24 cellular contexts compared by ENCODE assay signal in the genomic region with DNA sequence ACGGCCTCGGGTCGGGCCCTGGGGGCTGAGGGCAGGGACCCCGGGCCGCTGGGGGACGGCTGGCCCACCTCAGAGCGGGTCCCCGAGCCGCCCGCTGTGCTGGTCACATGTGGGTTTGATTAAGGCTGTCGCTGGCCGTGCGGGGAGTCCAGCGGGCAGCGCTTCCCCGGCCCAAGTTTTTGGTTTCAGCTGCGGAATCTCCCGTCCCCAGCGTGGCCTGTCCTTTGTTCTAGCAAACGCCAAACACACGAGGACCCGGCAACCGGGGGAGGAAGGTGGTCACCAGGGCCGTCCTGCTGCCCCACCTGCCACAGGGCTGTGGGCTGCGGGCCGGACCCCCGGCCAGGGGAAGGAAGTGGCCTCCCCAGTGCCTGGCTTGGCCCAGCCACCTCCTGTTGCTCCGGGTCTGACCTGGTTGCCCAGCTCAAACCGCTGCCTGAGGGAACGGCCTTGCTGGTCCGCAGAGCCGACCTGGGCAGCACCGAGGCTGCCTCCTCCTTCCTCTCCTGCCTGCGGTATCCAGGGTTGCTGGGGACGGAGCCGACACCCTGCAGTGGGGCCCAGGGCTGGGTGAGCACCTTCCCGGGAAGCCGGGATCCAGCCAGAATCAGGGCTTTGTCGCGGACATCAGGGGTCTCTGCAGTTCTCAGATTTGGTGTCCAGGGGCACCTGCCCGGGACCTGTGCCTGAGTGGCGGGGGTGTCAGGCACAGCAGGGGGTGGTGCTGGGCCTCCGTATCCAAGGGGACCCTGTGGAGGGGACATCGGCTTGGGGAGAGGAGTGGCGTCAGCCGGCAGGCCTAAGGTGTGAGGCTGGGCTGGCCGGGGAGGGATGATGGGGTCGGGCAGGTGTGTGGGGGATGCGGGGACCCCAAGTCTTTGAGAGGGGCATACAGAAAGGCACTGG. TPM values are rescaled to one million over a fixed set of nuclear protein-coding genes. Genes with fewer than 3 reads are reported as not detected.
DNase-seq lines count a peak whose midpoint lies in the region; ATAC-seq, FAIRE-seq and TF ChIP-seq lines count a peak whose summit lies in the region.
"Had no signal": no experiment of that assay in that cellular context is flagged by ENCODE, and none has a peak within 500 bp of the region (broad histone marks: within the 10 kb centered on the region; RNA-seq: fewer than 3 reads in every experiment).

No MANE protein-coding gene starts in this region.

- H3K27me3 Mint-ChIP-seq in HFFc6 (ENCODE audit: insufficient read depth) = peaks cover 26% of the 10 kb centered on the region

- peak overlapping the region; percentile 71 for H3K9ac ChIP-seq in HepG2 (ENCODE audit: insufficient read depth, low read depth, low read length)
- peak overlapping the region; percentile 14 to 81 for H3K9ac ChIP-seq in mucosa of rectum (ENCODE audit: low read depth in 1 of 2, low read length in 2 of 2)

- H3K36me3 ChIP-seq in HepG2 (replicated peaks in 1 of 2; ENCODE audit: control insufficient read depth in 1 of 2, insufficient read depth in 2 of 2, low read length in 2 of 2) (peaks cover 0 to 3% of the 10 kb centered on the region in 2 experiments; a peak in 1 of 5 replicates), right lobe of liver (no peaks in the 10 kb centered on the region), mucosa of rectum (ENCODE audit: control insufficient read depth in 2 of 2, insufficient read depth in 2 of 2, low read length in 2 of 2) (no peaks in the 10 kb centered on the region)
- H3K36me3 ChIP-seq: thyroid gland had no signal

- no peaks in the 10 kb centered on the region for H4K20me1 ChIP-seq in HepG2 (ENCODE audit: insufficient read depth, low read length)

- CTCF ChIA-PET in HepG2 (lab: Yijun Ruan, JAX; ENCODE audit: low intra/inter-chr PET ratio, low total read pairs) = no interaction called here

- H3K36me3 Mint-ChIP-seq in HFFc6 (ENCODE audit: low read depth) = no peaks in the 10 kb centered on the region
- H3K36me3 Mint-ChIP-seq: activated CD8-positive, alpha-beta memory T cell treated with anti-CD3 and anti-CD28 coated beads, Interleukin-2, amount 10 ng/mL, durations not matched to agents 7 days and 5 days; CD4-positive, alpha-beta memory T cell; naive B cell; stimulated activated effector memory CD8-positive, alpha-beta T cell treated with anti-CD3 and anti-CD28 coated beads, Interleukin-12 subunit alpha, Interleukin-12 subunit beta, amount 100 ng/mL, for 72 hours had no signal

- no peak overlapping the region for H3K4me3 Mint-ChIP-seq in HFFc6
- H3K4me3 Mint-ChIP-seq: activated CD8-positive, alpha-beta memory T cell treated with anti-CD3 and anti-CD28 coated beads, Interleukin-2, amount 10 ng/mL, durations not matched to agents 7 days and 5 days; CD4-positive, alpha-beta memory T cell; central memory CD8-positive, alpha-beta T cell; effector memory CD8-positive, alpha-beta T cell; stimulated activated effector memory CD8-positive, alpha-beta T cell treated with anti-CD3 and anti-CD28 coated beads, Interleukin-12 subunit alpha, Interleukin-12 subunit beta, amount 100 ng/mL, for 72 hours had no signal

- POLR2A ChIA-PET in HepG2 (lab: Yijun Ruan, JAX) = interaction anchor here (1.4 to 1.7 kb wide), 2 partner anchors 13 to 16 kb away, joined by 4 read pairs; a partner anchor contains a TSS

- DNase-seq in HepG2 (ENCODE audit: low spot score) (no peak), right lobe of liver (no peak), iPS-NIHi11 (ENCODE audit: low spot score) (no peak), dermis blood vessel endothelial cell (no peak), HFFc6 (no peak), NCI-H187 treated with DMSO at 0.1 percent for 48 hours (lab: John Stamatoyannopoulos, UW) (no peak)
- DNase-seq: ACHN; activated CD8-positive, alpha-beta memory T cell treated with anti-CD3 and anti-CD28 coated beads, Interleukin-2, amount 10 ng/mL, durations not matched to agents 7 days and 5 days; activated effector memory CD4-positive, alpha-beta T cell treated with Interleukin-2 at 50 U/mL for 16 hours; CD4-positive, alpha-beta memory T cell; effector memory CD8-positive, alpha-beta T cell; naive B cell; PC-9; stimulated activated CD4-positive, alpha-beta T cell treated with anti-CD3 and anti-CD28 coated beads, Interleukin-15, amount 100 ng/mL, for 24 hours; T1000; thyroid gland had no signal

- H3K4me3 ChIP-seq in HepG2 (replicated peaks in 1 of 3; ENCODE audit: insufficient read depth in 1 of 3, low read depth in 2 of 3, low read length in 3 of 3) = peak overlapping the region; percentile 75 to 89 (median 82); a peak in 5 of 6 replicates
- H3K4me3 ChIP-seq in right lobe of liver = no peak overlapping the region
- peak overlapping the region; percentile 7 to 72 for H3K4me3 ChIP-seq in mucosa of rectum (ENCODE audit: low read length in 2 of 2)
- H3K4me3 ChIP-seq: lung, PC-9, SK-N-MC, thyroid gland had no signal

- intact Hi-C loops in HepG2 (cut with micrococcal nuclease; ENCODE audit: unreplicated experiment) (no loop called here), right lobe of liver (cut with DNase I) (loop anchor here in 1 of 2 donors (10.0 kb wide), 2 partner anchors 107 to 217 kb away; no protein-coding TSS in a partner anchor)

- H3K4me1 Mint-ChIP-seq in HFFc6 (ENCODE audit: low read depth) = no peaks in the 10 kb centered on the region

- no TSS peak for BruUV-seq in HepG2 (replicated peaks; lab: Mats Ljungman, UMichigan)

- H2AFZ ChIP-seq in HepG2 (ENCODE audit: low read length) = no peak overlapping the region
- H2AFZ ChIP-seq: PC-9 had no signal

- H3K4me1 ChIP-seq in HepG2 (ENCODE audit: insufficient read depth, low read length) (peaks cover 84% of the 10 kb centered on the region), right lobe of liver (peaks cover 0 to 41% (median 15%) of the 10 kb centered on the region in 4 donors), mucosa of rectum (ENCODE audit: control insufficient read depth in 2 of 2, insufficient read depth in 2 of 2, low read length in 2 of 2) (peaks cover 45 to 64% of the 10 kb centered on the region in 2 donors)
- H3K4me1 ChIP-seq: thyroid gland had no signal

- H3K27ac ChIP-seq in HepG2 (ENCODE audit: extremely low read length, insufficient read depth, low read length) (peak overlapping the region; percentile 12), right lobe of liver (no peak overlapping the region), mucosa of rectum (ENCODE audit: low read depth in 2 of 2, low read length in 2 of 2) (peak overlapping the region; percentile 23 to 44)
- H3K27ac ChIP-seq: PC-9, SK-N-MC, thyroid gland had no signal

- no peaks in the 10 kb centered on the region for H3K9me3 Mint-ChIP-seq in HFFc6
- H3K9me3 Mint-ChIP-seq: CD4-positive, alpha-beta memory T cell; central memory CD8-positive, alpha-beta T cell; effector memory CD8-positive, alpha-beta T cell; naive B cell; stimulated activated effector memory CD8-positive, alpha-beta T cell treated with anti-CD3 and anti-CD28 coated beads, Interleukin-12 subunit alpha, Interleukin-12 subunit beta, amount 100 ng/mL, for 72 hours had no signal

- H3K27me3 ChIP-seq in HepG2 (ENCODE audit: control insufficient read depth in 1 of 2, insufficient read depth in 2 of 2, low read length in 2 of 2) = no peaks in the 10 kb centered on the region; a peak in 1 of 5 replicates
- no peaks in the 10 kb centered on the region for H3K27me3 ChIP-seq in right lobe of liver
- H3K27me3 ChIP-seq in mucosa of rectum (ENCODE audit: control insufficient read depth in 2 of 2, insufficient read depth in 2 of 2, low read length in 2 of 2) = peaks cover 4 to 13% of the 10 kb centered on the region in 2 donors
- H3K27me3 ChIP-seq: thyroid gland had no signal

- H3K27ac Mint-ChIP-seq in HFFc6 = no peak overlapping the region
- H3K27ac Mint-ChIP-seq: activated CD8-positive, alpha-beta memory T cell treated with anti-CD3 and anti-CD28 coated beads, Interleukin-2, amount 10 ng/mL, durations not matched to agents 7 days and 5 days; CD4-positive, alpha-beta memory T cell; effector memory CD8-positive, alpha-beta T cell; naive B cell; stimulated activated effector memory CD8-positive, alpha-beta T cell treated with anti-CD3 and anti-CD28 coated beads, Interleukin-12 subunit alpha, Interleukin-12 subunit beta, amount 100 ng/mL, for 72 hours had no signal

- in situ Hi-C loops in HepG2 (cut with HindIII; ENCODE audit: extremely low pct_ligation_motif_present, low pct_unique_long_range_greater_than_20kb) = no loop called here

- TF ChIP-seq POLR2A in HepG2 (IDR thresholded peaks at IDR 0.05; ENCODE audit: insufficient read depth in 1 of 2, low read depth in 2 of 2, low read length in 2 of 2) (0 out of 4 replicates have a peak, but pooled peaks of 1 of the 2 experiments have one; percentile 11), right lobe of liver (IDR thresholded peaks at IDR 0.05) (no peak)

- no peak for FAIRE-seq in HepG2 (lab: Jason Lieb, UNC)
- FAIRE-seq: GM18507 had no signal

- ATAC-seq in HepG2 (no peak), right lobe of liver (no peak), SK-N-SH treated with all-trans-retinoic acid at 6 μM for 48 hours (peak; percentile 42)
- ATAC-seq: activated CD8-positive, alpha-beta memory T cell treated with anti-CD3 and anti-CD28 coated beads, Interleukin-2, amount 10 ng/mL, durations not matched to agents 7 days and 5 days; effector memory CD8-positive, alpha-beta T cell; stimulated activated effector memory CD8-positive, alpha-beta T cell treated with anti-CD3 and anti-CD28 coated beads, Interleukin-12 subunit alpha, Interleukin-12 subunit beta, amount 100 ng/mL, for 72 hours had no signal

- 70% methylated on average over 10 of the region's 49 CpGs for WGBS in HepG2 (ENCODE audit: low lambda C conversion rate)
- WGBS in right lobe of liver (ENCODE audit: insufficient coverage, low coverage, low lambda C conversion rate, missing lambda C conversion rate) = 31% methylated on average over 9 of the region's 49 CpGs

- no peaks in the 10 kb centered on the region for H3K9me3 ChIP-seq in HepG2 (ENCODE audit: low read length)
- no peaks in the 10 kb centered on the region for H3K9me3 ChIP-seq in right lobe of liver
- H3K9me3 ChIP-seq in mucosa of rectum (ENCODE audit: control insufficient read depth in 2 of 2, low read length in 2 of 2) = no peaks in the 10 kb centered on the region
- H3K9me3 ChIP-seq: thyroid gland had no signal

- TF ChIP-seq EP300 in HepG2 (IDR thresholded peaks at IDR 0.05; ENCODE audit: low read depth in 2 of 2, low read length in 2 of 2) (no peak), HepG2 (CRISPR knock-in tag; IDR thresholded peaks at IDR 0.05; ENCODE audit: borderline replicate concordance) (no peak)

- peak overlapping the region; percentile 81 for H3K4me2 ChIP-seq in HepG2 (ENCODE audit: low read depth, low read length)
- H3K4me2 ChIP-seq: PC-9 had no signal

- no peak for TF ChIP-seq CTCF in HepG2 (CRISPR knock-in tag; IDR thresholded peaks at IDR 0.05)
- TF ChIP-seq CTCF in right lobe of liver (IDR thresholded peaks at IDR 0.05) = no peak
- no peak for TF ChIP-seq CTCF in HFFc6 (IDR thresholded peaks at IDR 0.05)

- peaks cover 45% of the 10 kb centered on the region for H3K79me2 ChIP-seq in HepG2 (ENCODE audit: insufficient read depth, low read length)

- TF ChIP-seq RAD21 in HepG2 (CRISPR knock-in tag; IDR thresholded peaks at IDR 0.05) = 0 out of 2 replicates have a peak, but pooled peaks have one; percentile 10

RNA-seq across cellular contexts. Expression of a gene that starts 2.2 kb away (rescaled TPM):
- total RNA-seq in HepG2 (2016; rRNA removed; fragmentation: Illumina TruSeq; extraction: Trizol) = 4.3 and 9.9 TPM in 2 replicates
- total RNA-seq in HepG2 (2016; cell fraction: cytosol; rRNA removed; fragmentation: Illumina TruSeq; extraction: Trizol; ENCODE audit: low read depth) = 15.0 and 18.4 TPM in 2 replicates
- total RNA-seq in HepG2 (2016; cell fraction: insoluble cytoplasmic fraction; rRNA removed; fragmentation: Illumina TruSeq; extraction: Trizol) = 5.2 and 11.1 TPM in 2 replicates
- total RNA-seq in HepG2 (2016; cell fraction: membrane; rRNA removed; fragmentation: Illumina TruSeq; extraction: Trizol) = 27.1 and 33.2 TPM in 2 replicates
- total RNA-seq in HepG2 (2016; cell fraction: nucleus; rRNA removed; fragmentation: Illumina TruSeq; extraction: Trizol) = 3.7 and 6.5 TPM in 2 replicates
- polyA plus RNA-seq in HepG2 (2011; rRNA removed) = 6.0 and 11.1 TPM in 2 replicates
- 7.3 and 14.1 TPM in 2 replicates for polyA plus RNA-seq in HepG2 (2011; cell fraction: cytosol; rRNA removed)
- 17.9 and 19.5 TPM in 2 replicates for polyA plus RNA-seq in HepG2 (2011; cell fraction: nucleus; rRNA removed)
- 6.4 and 6.8 TPM in 2 replicates for polyA plus RNA-seq in HepG2 (2012)
- 17.9 and 19.1 TPM in 2 replicates for polyA plus RNA-seq in HepG2 (2016; cell fraction: cytosol; fragmentation: Illumina TruSeq; extraction: Trizol; ENCODE audit: low read depth)
- polyA plus RNA-seq in HepG2 (2016; cell fraction: insoluble cytoplasmic fraction; fragmentation: Illumina TruSeq; extraction: Trizol; ENCODE audit: low read depth) = 7.9 and 11.2 TPM in 2 replicates
- 27.7 and 33.0 TPM in 2 replicates for polyA plus RNA-seq in HepG2 (2016; cell fraction: membrane; fragmentation: Illumina TruSeq; extraction: Trizol; ENCODE audit: low read depth)
- 11.7 and 13.4 TPM in 2 replicates for polyA plus RNA-seq in HepG2 (2016; cell fraction: nucleus; fragmentation: Illumina TruSeq; extraction: Trizol; ENCODE audit: insufficient read depth, low read depth)
- polyA minus RNA-seq in HepG2 (2011; rRNA and poly(A)+ RNA removed; ENCODE audit: low replicate concordance) = 0.28 and 20.0 TPM in 2 replicates
- polyA minus RNA-seq in HepG2 (2011; cell fraction: cytosol; rRNA and poly(A)+ RNA removed) = 23.0 and 23.8 TPM in 2 replicates
- polyA minus RNA-seq in HepG2 (2011; cell fraction: nucleus; rRNA and poly(A)+ RNA removed) = 2.8 and 4.2 TPM in 2 replicates
- total RNA-seq in right lobe of liver = 10 to 100 TPM in 1 of 6 experiments, 1 to 10 TPM in 5; 4.2 to 10.3 (median 5.6) TPM
- not detected in 2 replicates for total RNA-seq in dermis blood vessel endothelial cell
- not detected for total RNA-seq in HFFc6 (2021; fragmentation: NEBNext Ultra II Directional; extraction: Animal tissue kit (Norgen Biotek cat#: 25700))
- total RNA-seq: activated CD8-positive, alpha-beta memory T cell treated with anti-CD3 and anti-CD28 coated beads, Interleukin-2, amount 10 ng/mL, durations not matched to agents 7 days and 5 days; CD4-positive, alpha-beta memory T cell; PC-9; thyroid gland had no signal
- polyA plus RNA-seq: CD4-positive, alpha-beta memory T cell; fibroblast of lung; lung had no signal

RNA-seq across cellular contexts. Expression of a gene that starts 12.5 kb away (rescaled TPM):
- total RNA-seq in HepG2 (2016; rRNA removed; fragmentation: Illumina TruSeq; extraction: Trizol) = 21.9 and 31.3 TPM in 2 replicates
- 67.5 and 90.2 TPM in 2 replicates for total RNA-seq in HepG2 (2016; cell fraction: cytosol; rRNA removed; fragmentation: Illumina TruSeq; extraction: Trizol; ENCODE audit: low read depth)
- 14.2 and 28.2 TPM in 2 replicates for total RNA-seq in HepG2 (2016; cell fraction: insoluble cytoplasmic fraction; rRNA removed; fragmentation: Illumina TruSeq; extraction: Trizol)
- total RNA-seq in HepG2 (2016; cell fraction: membrane; rRNA removed; fragmentation: Illumina TruSeq; extraction: Trizol) = 57.9 and 74.3 TPM in 2 replicates
- total RNA-seq in HepG2 (2016; cell fraction: nucleus; rRNA removed; fragmentation: Illumina TruSeq; extraction: Trizol) = 18.6 and 22.9 TPM in 2 replicates
- 19.5 and 21.2 TPM in 2 replicates for polyA plus RNA-seq in HepG2 (2011; rRNA removed)
- polyA plus RNA-seq in HepG2 (2011; cell fraction: cytosol; rRNA removed) = 21.0 and 42.4 TPM in 2 replicates
- 45.8 and 49.4 TPM in 2 replicates for polyA plus RNA-seq in HepG2 (2011; cell fraction: nucleus; rRNA removed)
- 14.1 and 18.2 TPM in 2 replicates for polyA plus RNA-seq in HepG2 (2012)
- polyA plus RNA-seq in HepG2 (2016; cell fraction: cytosol; fragmentation: Illumina TruSeq; extraction: Trizol; ENCODE audit: low read depth) = 104 and 136 TPM in 2 replicates
- polyA plus RNA-seq in HepG2 (2016; cell fraction: insoluble cytoplasmic fraction; fragmentation: Illumina TruSeq; extraction: Trizol; ENCODE audit: low read depth) = 24.1 and 30.7 TPM in 2 replicates
- 78.9 and 88.8 TPM in 2 replicates for polyA plus RNA-seq in HepG2 (2016; cell fraction: membrane; fragmentation: Illumina TruSeq; extraction: Trizol; ENCODE audit: low read depth)
- 43.0 and 56.8 TPM in 2 replicates for polyA plus RNA-seq in HepG2 (2016; cell fraction: nucleus; fragmentation: Illumina TruSeq; extraction: Trizol; ENCODE audit: insufficient read depth, low read depth)
- polyA minus RNA-seq in HepG2 (2011; rRNA and poly(A)+ RNA removed; ENCODE audit: low replicate concordance) = 15.5 and 24.8 TPM in 2 replicates
- polyA minus RNA-seq in HepG2 (2011; cell fraction: cytosol; rRNA and poly(A)+ RNA removed) = 9.4 and 11.7 TPM in 2 replicates
- 6.5 and 6.8 TPM in 2 replicates for polyA minus RNA-seq in HepG2 (2011; cell fraction: nucleus; rRNA and poly(A)+ RNA removed)
- 100 to 1,000 TPM in 1 of 6 experiments, 10 to 100 TPM in 5; 34.0 to 103 (median 43.8) TPM for total RNA-seq in right lobe of liver
- total RNA-seq in dermis blood vessel endothelial cell = 22.0 and 25.0 TPM in 2 replicates
- total RNA-seq in HFFc6 (2021; fragmentation: NEBNext Ultra II Directional; extraction: Animal tissue kit (Norgen Biotek cat#: 25700)) = 10 to 100 TPM; 54.2 to 77.6 (median 63.8) TPM

RNA-seq across cellular contexts. Expression of a gene that starts 18.7 kb away (rescaled TPM):
- total RNA-seq in HepG2 (2016; rRNA removed; fragmentation: Illumina TruSeq; extraction: Trizol) = 133 and 135 TPM in 2 replicates
- total RNA-seq in HepG2 (2016; cell fraction: cytosol; rRNA removed; fragmentation: Illumina TruSeq; extraction: Trizol; ENCODE audit: low read depth) = 96.6 and 116 TPM in 2 replicates
- 122 and 153 TPM in 2 replicates for total RNA-seq in HepG2 (2016; cell fraction: insoluble cytoplasmic fraction; rRNA removed; fragmentation: Illumina TruSeq; extraction: Trizol)
- total RNA-seq in HepG2 (2016; cell fraction: membrane; rRNA removed; fragmentation: Illumina TruSeq; extraction: Trizol) = 83.7 and 88.2 TPM in 2 replicates
- 100 and 108 TPM in 2 replicates for total RNA-seq in HepG2 (2016; cell fraction: nucleus; rRNA removed; fragmentation: Illumina TruSeq; extraction: Trizol)
- 140 and 177 TPM in 2 replicates for polyA plus RNA-seq in HepG2 (2011; rRNA removed)
- polyA plus RNA-seq in HepG2 (2011; cell fraction: cytosol; rRNA removed) = 120 and 152 TPM in 2 replicates
- 887 and 1,037 TPM in 2 replicates for polyA plus RNA-seq in HepG2 (2011; cell fraction: nucleus; rRNA removed)
- polyA plus RNA-seq in HepG2 (2012) = 154 and 221 TPM in 2 replicates
- polyA plus RNA-seq in HepG2 (2016; cell fraction: cytosol; fragmentation: Illumina TruSeq; extraction: Trizol; ENCODE audit: low read depth) = 39.2 and 45.5 TPM in 2 replicates
- 156 and 182 TPM in 2 replicates for polyA plus RNA-seq in HepG2 (2016; cell fraction: insoluble cytoplasmic fraction; fragmentation: Illumina TruSeq; extraction: Trizol; ENCODE audit: low read depth)
- 63.6 and 72.0 TPM in 2 replicates for polyA plus RNA-seq in HepG2 (2016; cell fraction: membrane; fragmentation: Illumina TruSeq; extraction: Trizol; ENCODE audit: low read depth)
- polyA plus RNA-seq in HepG2 (2016; cell fraction: nucleus; fragmentation: Illumina TruSeq; extraction: Trizol; ENCODE audit: insufficient read depth, low read depth) = 293 and 318 TPM in 2 replicates
- 38.8 and 49.7 TPM in 2 replicates for polyA minus RNA-seq in HepG2 (2011; rRNA and poly(A)+ RNA removed; ENCODE audit: low replicate concordance)
- 32.8 and 38.9 TPM in 2 replicates for polyA minus RNA-seq in HepG2 (2011; cell fraction: cytosol; rRNA and poly(A)+ RNA removed)
- polyA minus RNA-seq in HepG2 (2011; cell fraction: nucleus; rRNA and poly(A)+ RNA removed) = 106 and 131 TPM in 2 replicates
- total RNA-seq in right lobe of liver = 100 to 1,000 TPM in 2 of 6 experiments, 10 to 100 TPM in 4; 69.2 to 111 (median 89.5) TPM
- 83.1 and 192 TPM in 2 replicates for total RNA-seq in dermis blood vessel endothelial cell
- 100 to 1,000 TPM; 160 to 243 (median 190) TPM for total RNA-seq in HFFc6 (2021; fragmentation: NEBNext Ultra II Directional; extraction: Animal tissue kit (Norgen Biotek cat#: 25700))

RNA-seq across cellular contexts. Expression of a gene that starts 39.5 kb away (rescaled TPM):
- total RNA-seq in HepG2 (2016; rRNA removed; fragmentation: Illumina TruSeq; extraction: Trizol) (8.4 and 10.7 TPM in 2 replicates), right lobe of liver (10 to 100 TPM; 22.3 to 55.1 (median 29.3) TPM), dermis blood vessel endothelial cell (22.1 and 27.9 TPM in 2 replicates)
- 6.5 and 7.9 TPM in 2 replicates for total RNA-seq in HepG2 (2016; cell fraction: cytosol; rRNA removed; fragmentation: Illumina TruSeq; extraction: Trizol; ENCODE audit: low read depth)
- 8.9 and 11.0 TPM in 2 replicates for total RNA-seq in HepG2 (2016; cell fraction: insoluble cytoplasmic fraction; rRNA removed; fragmentation: Illumina TruSeq; extraction: Trizol)
- 14.1 and 14.8 TPM in 2 replicates for total RNA-seq in HepG2 (2016; cell fraction: membrane; rRNA removed; fragmentation: Illumina TruSeq; extraction: Trizol)
- 17.3 and 19.0 TPM in 2 replicates for total RNA-seq in HepG2 (2016; cell fraction: nucleus; rRNA removed; fragmentation: Illumina TruSeq; extraction: Trizol)
- polyA plus RNA-seq in HepG2 (2011; rRNA removed) = 18.0 and 19.6 TPM in 2 replicates
- 14.8 and 17.8 TPM in 2 replicates for polyA plus RNA-seq in HepG2 (2011; cell fraction: cytosol; rRNA removed)
- 116 and 135 TPM in 2 replicates for polyA plus RNA-seq in HepG2 (2011; cell fraction: nucleus; rRNA removed)
- polyA plus RNA-seq in HepG2 (2012) = 27.5 and 28.1 TPM in 2 replicates
- 2.7 and 3.3 TPM in 2 replicates for polyA plus RNA-seq in HepG2 (2016; cell fraction: cytosol; fragmentation: Illumina TruSeq; extraction: Trizol; ENCODE audit: low read depth)
- 30.9 and 43.0 TPM in 2 replicates for polyA plus RNA-seq in HepG2 (2016; cell fraction: insoluble cytoplasmic fraction; fragmentation: Illumina TruSeq; extraction: Trizol; ENCODE audit: low read depth)
- polyA plus RNA-seq in HepG2 (2016; cell fraction: membrane; fragmentation: Illumina TruSeq; extraction: Trizol; ENCODE audit: low read depth) = 10.2 and 10.3 TPM in 2 replicates
- 76.5 and 77.9 TPM in 2 replicates for polyA plus RNA-seq in HepG2 (2016; cell fraction: nucleus; fragmentation: Illumina TruSeq; extraction: Trizol; ENCODE audit: insufficient read depth, low read depth)
- 14.0 and 39.5 TPM in 2 replicates for polyA minus RNA-seq in HepG2 (2011; rRNA and poly(A)+ RNA removed; ENCODE audit: low replicate concordance)
- polyA minus RNA-seq in HepG2 (2011; cell fraction: cytosol; rRNA and poly(A)+ RNA removed) = 42.7 and 47.0 TPM in 2 replicates
- polyA minus RNA-seq in HepG2 (2011; cell fraction: nucleus; rRNA and poly(A)+ RNA removed) = 36.8 and 48.0 TPM in 2 replicates
- total RNA-seq in HFFc6 (2021; fragmentation: NEBNext Ultra II Directional; extraction: Animal tissue kit (Norgen Biotek cat#: 25700)) = 10 to 100 TPM; 58.4 to 73.3 (median 67.4) TPM

RNA-seq across cellular contexts. Expression of a gene that starts 46.3 kb away (rescaled TPM):
- total RNA-seq in HepG2 (2016; rRNA removed; fragmentation: Illumina TruSeq; extraction: Trizol) (78.7 and 88.0 TPM in 2 replicates), right lobe of liver (100 to 1,000 TPM in 5 of 6 experiments, 10 to 100 TPM in 1; 98.1 to 240 (median 137) TPM), dermis blood vessel endothelial cell (19.9 and 31.1 TPM in 2 replicates)
- total RNA-seq in HepG2 (2016; cell fraction: cytosol; rRNA removed; fragmentation: Illumina TruSeq; extraction: Trizol; ENCODE audit: low read depth) = 72.7 and 79.4 TPM in 2 replicates
- total RNA-seq in HepG2 (2016; cell fraction: insoluble cytoplasmic fraction; rRNA removed; fragmentation: Illumina TruSeq; extraction: Trizol) = 80.1 and 93.1 TPM in 2 replicates
- total RNA-seq in HepG2 (2016; cell fraction: membrane; rRNA removed; fragmentation: Illumina TruSeq; extraction: Trizol) = 72.8 and 84.2 TPM in 2 replicates
- 40.6 and 53.8 TPM in 2 replicates for total RNA-seq in HepG2 (2016; cell fraction: nucleus; rRNA removed; fragmentation: Illumina TruSeq; extraction: Trizol)
- polyA plus RNA-seq in HepG2 (2011; rRNA removed) = 39.4 and 49.3 TPM in 2 replicates
- 61.0 and 112 TPM in 2 replicates for polyA plus RNA-seq in HepG2 (2011; cell fraction: cytosol; rRNA removed)
- 105 and 111 TPM in 2 replicates for polyA plus RNA-seq in HepG2 (2011; cell fraction: nucleus; rRNA removed)
- polyA plus RNA-seq in HepG2 (2012) = 67.0 and 70.9 TPM in 2 replicates
- polyA plus RNA-seq in HepG2 (2016; cell fraction: cytosol; fragmentation: Illumina TruSeq; extraction: Trizol; ENCODE audit: low read depth) = 126 and 135 TPM in 2 replicates
- polyA plus RNA-seq in HepG2 (2016; cell fraction: insoluble cytoplasmic fraction; fragmentation: Illumina TruSeq; extraction: Trizol; ENCODE audit: low read depth) = 131 and 155 TPM in 2 replicates
- polyA plus RNA-seq in HepG2 (2016; cell fraction: membrane; fragmentation: Illumina TruSeq; extraction: Trizol; ENCODE audit: low read depth) = 112 and 121 TPM in 2 replicates
- polyA plus RNA-seq in HepG2 (2016; cell fraction: nucleus; fragmentation: Illumina TruSeq; extraction: Trizol; ENCODE audit: insufficient read depth, low read depth) = 129 and 134 TPM in 2 replicates
- polyA minus RNA-seq in HepG2 (2011; rRNA and poly(A)+ RNA removed; ENCODE audit: low replicate concordance) = 60.5 and 86.6 TPM in 2 replicates
- polyA minus RNA-seq in HepG2 (2011; cell fraction: cytosol; rRNA and poly(A)+ RNA removed) = 53.6 and 68.0 TPM in 2 replicates
- 14.7 and 18.9 TPM in 2 replicates for polyA minus RNA-seq in HepG2 (2011; cell fraction: nucleus; rRNA and poly(A)+ RNA removed)
- 100 to 1,000 TPM; 190 to 243 (median 217) TPM for total RNA-seq in HFFc6 (2021; fragmentation: NEBNext Ultra II Directional; extraction: Animal tissue kit (Norgen Biotek cat#: 25700))

Comparison
In these comparisons a context has a peak if more than half of its experiments do, and no peak if none do; other contexts are left out.
1. H3K27ac ChIP-seq: peak in HepG2 (single experiment) and mucosa of rectum (2 of 2); none in right lobe of liver (0 of 3).
2. H3K4me3 ChIP-seq: peak in HepG2 (3 of 3) and mucosa of rectum (2 of 2); none in right lobe of liver (0 of 3).